ENCODE assay signal across 20 cellular contexts in genomic region chr10:131820626-131821025, GRCh38.
"Had no signal": no experiment of that assay in that cellular context is flagged by ENCODE, and none has a peak within 500 bp of the region (broad histone marks: within the 10 kb centered on the region; RNA-seq: fewer than 3 reads in every experiment).

No MANE protein-coding gene starts in this region.

- H3K4me3 Mint-ChIP-seq: naive thymus-derived CD8-positive, alpha-beta T cell had no signal

- H3K27ac ChIP-seq: heart left ventricle, pancreas, prostate gland, spleen, stomach, thoracic aorta, transverse colon, uterus had no signal

- H3K27ac Mint-ChIP-seq: naive thymus-derived CD8-positive, alpha-beta T cell had no signal

- H3K9me3 Mint-ChIP-seq: naive thymus-derived CD8-positive, alpha-beta T cell had no signal

- H3K4me3 ChIP-seq: heart left ventricle, pancreas, prostate gland, spleen, stomach, thoracic aorta, transverse colon, uterus had no signal

- ATAC-seq: esophagus mucosa; heart left ventricle; naive thymus-derived CD8-positive, alpha-beta T cell; pancreas; sciatic nerve had no signal

- H3K4me1 ChIP-seq: pancreas, prostate gland, spleen, transverse colon, uterus had no signal

- H3K36me3 Mint-ChIP-seq: naive thymus-derived CD8-positive, alpha-beta T cell had no signal

- H3K4me1 Mint-ChIP-seq: naive thymus-derived CD8-positive, alpha-beta T cell had no signal

- H3K9me3 ChIP-seq: heart left ventricle, pancreas, prostate gland, spleen, stomach, thoracic aorta, transverse colon, uterus had no signal

- H3K36me3 ChIP-seq: heart left ventricle, pancreas, prostate gland, spleen, stomach, thoracic aorta, transverse colon, uterus had no signal

- DNase-seq: cerebellar nuclear complex; effector CD8-positive, alpha-beta T cell; heart left ventricle; hippocampal formation; mesendoderm; pancreas; stimulated activated CD4-positive, alpha-beta T cell treated with anti-CD3 and anti-CD28 coated beads, Interleukin-15, amount 100 ng/mL, for 24 hours; stimulated activated CD4-positive, alpha-beta T cell treated with anti-CD3 and anti-CD28 coated beads, Interleukin-1b, Interleukin-23, amount 100 ng/mL, for 48 hours; stimulated activated CD4-positive, alpha-beta T cell treated with anti-CD3 and anti-CD28 coated beads, Interleukin-4, amount 100 ng/mL, for 4 hours; stimulated activated naive CD4-positive, alpha-beta T cell; stomach; substantia nigra; transverse colon; uterus had no signal

- H3K27me3 ChIP-seq: transverse colon, uterus had no signal
